ENCODE assay signal across 10 cellular contexts in the genomic region with DNA sequence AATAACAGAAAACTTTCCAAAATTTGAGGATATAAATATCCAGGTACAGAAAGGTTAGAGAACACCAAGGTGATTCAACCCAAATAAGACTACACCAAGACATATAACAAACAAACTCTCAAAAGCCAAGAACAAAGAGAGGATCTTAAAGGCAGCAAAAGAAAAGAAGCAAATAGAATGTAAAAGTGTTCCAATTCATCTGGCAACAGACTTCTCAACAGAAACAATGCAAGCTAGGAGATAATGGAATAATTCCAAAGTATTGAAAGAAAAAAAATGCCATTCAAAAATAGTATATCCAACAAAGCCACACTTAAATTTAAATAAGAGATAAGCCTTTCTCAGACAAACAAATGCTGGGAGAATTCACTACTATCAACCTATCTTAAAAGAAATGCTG.
"Had no signal": no experiment of that assay in that cellular context is flagged by ENCODE, and none has a peak within 500 bp of the region (broad histone marks: within the 10 kb centered on the region; RNA-seq: fewer than 3 reads in every experiment).

No MANE protein-coding gene starts in this region.

- H3K36me3 ChIP-seq: HAP-1 had no signal

- H3K4me2 ChIP-seq: GM23338 had no signal

- H3K27ac ChIP-seq: GM23248 had no signal

- H3K4me1 Mint-ChIP-seq: GM23338, H9 had no signal

- H2AFZ ChIP-seq: GM23248, GM23338 had no signal

- H3K9ac ChIP-seq: GM23248 had no signal

- H3K4me3 ChIP-seq: GM23248, GM23338, HAP-1 had no signal

- H3K9me3 ChIP-seq: HAP-1 had no signal

- H3K4me3 Mint-ChIP-seq: GM23338, H9, HFFc6 had no signal

- H3K4me1 ChIP-seq: HAP-1 had no signal

- DNase-seq: GM23248, GOT3, H7, H9, HCEC 1CT, HFFc6 had no signal

- FAIRE-seq: H54 had no signal

- H3K27ac Mint-ChIP-seq: GM23338, H9, HFFc6 had no signal

- ATAC-seq: GM23338, HCT116 had no signal
